ENCODE assay signal across 8 cellular contexts in the genomic region with DNA sequence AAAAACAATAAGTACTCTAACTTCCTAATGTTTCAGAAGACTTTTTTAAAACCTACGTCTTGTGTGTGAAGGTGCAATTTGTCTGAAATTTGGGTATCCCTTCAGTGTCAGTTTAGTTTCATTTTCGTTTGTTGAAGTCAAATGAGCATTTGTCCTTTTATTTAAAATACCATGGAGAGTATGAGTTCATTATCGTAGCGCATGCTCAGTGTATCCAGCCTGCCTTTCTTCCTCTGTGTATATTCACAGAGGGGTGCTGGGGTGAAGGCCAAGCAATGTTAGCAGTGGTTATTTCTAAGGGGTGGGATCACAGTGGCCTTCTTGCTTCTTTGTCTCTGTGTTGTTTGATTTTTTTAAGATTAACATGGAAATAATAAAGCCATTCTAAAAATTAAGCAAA. TPM values are rescaled to one million over a fixed set of nuclear protein-coding genes. Genes with fewer than 3 reads are reported as not detected.
DNase-seq lines count a peak whose midpoint lies in the region; ATAC-seq, FAIRE-seq and TF ChIP-seq lines count a peak whose summit lies in the region.

No MANE protein-coding gene starts in this region.

- no peak for TF ChIP-seq EP300 in upper lobe of left lung (IDR thresholded peaks at IDR 0.05)

- no peak for FAIRE-seq in small intestine (lab: Jason Lieb, UNC)

- H3K27ac ChIP-seq in layer of hippocampus (ENCODE audit: low read depth, low read length) (peak overlapping the region; percentile 66), upper lobe of left lung (peak overlapping the region; percentile 19 to 67 (median 33)), small intestine (ENCODE audit: low read depth in 1 of 2, low read length in 1 of 2) (no peak overlapping the region)

- peak; percentile 58 for DNase-seq in AG10803 (ENCODE audit: low read depth)
- peak; percentile 50 for DNase-seq in amniotic epithelial cell (ENCODE audit: low read depth)
- DNase-seq in upper lobe of left lung, result no peak
- no peak for DNase-seq in small intestine
- DNase-seq in DMS53 (lab: John Stamatoyannopoulos, UW), result no peak
- DNase-seq in cerebellar cortex (ENCODE audit: low spot score), result no peak

- no peak for TF ChIP-seq POLR2A in upper lobe of left lung (IDR thresholded peaks at IDR 0.05)

- H3K27me3 ChIP-seq in layer of hippocampus (ENCODE audit: control insufficient read depth, insufficient read depth, low read length) (no peaks in the 10 kb centered on the region), upper lobe of left lung (no peaks in the 10 kb centered on the region), small intestine (ENCODE audit: control insufficient read depth in 2 of 2, insufficient read depth in 2 of 2, low read length in 2 of 2) (no peaks in the 10 kb centered on the region)

- H3K9me3 ChIP-seq in upper lobe of left lung, result no peaks in the 10 kb centered on the region
- H3K9me3 ChIP-seq in small intestine (ENCODE audit: control insufficient read depth, low read depth), result no peaks in the 10 kb centered on the region

- H3K4me1 ChIP-seq in upper lobe of left lung, result peaks cover 5 to 14% (median 8%) of the 10 kb centered on the region in 4 donors
- no peaks in the 10 kb centered on the region for H3K4me1 ChIP-seq in small intestine (ENCODE audit: control insufficient read depth in 2 of 2, insufficient read depth in 1 of 2, low read depth in 1 of 2, low read length in 1 of 2)

- TF ChIP-seq CTCF in AG10803 (conservative IDR thresholded peaks at IDR 0.05; ENCODE audit: low read length), result no peak
- no peak for TF ChIP-seq CTCF in upper lobe of left lung (IDR thresholded peaks at IDR 0.05)

- peak; percentile 47 for ATAC-seq in HG03175 (IDR thresholded peaks at IDR 0.05; ENCODE audit: unreplicated experiment)
- ATAC-seq in upper lobe of left lung (ENCODE audit: low FRiP score in 2 of 2), result peak; percentile 61 to 64

- WGBS in upper lobe of left lung, 2 donors, result 14 to 15% methylated on average over 4 of the region's 4 CpGs
- WGBS in small intestine, 3 donors, result 33 to 62% (median 60%) methylated on average over 4 of the region's 4 CpGs

- H3K36me3 ChIP-seq in upper lobe of left lung (peaks cover 0 to 2% (median 0%) of the 10 kb centered on the region in 4 donors), small intestine (ENCODE audit: control insufficient read depth in 2 of 2, insufficient read depth in 2 of 2, low read length in 2 of 2) (no peaks in the 10 kb centered on the region)

- H3K4me3 ChIP-seq in AG10803 (ENCODE audit: low read length) (0 out of 2 replicates have a peak overlapping the region, but pooled peaks have one; percentile 3), upper lobe of left lung (peak overlapping the region in 1 of 4 donors; percentile 11), small intestine (ENCODE audit: low read depth in 1 of 2, low read length in 2 of 2) (no peak overlapping the region)

RNA-seq across cellular contexts. Expression of gene CNN3, which starts 43.2 kb away (rescaled TPM):
- total RNA-seq in upper lobe of left lung, result 100 to 1,000 TPM in 5 of 6 donors, 10 to 100 TPM in 1; 60.8 to 209 (median 166) TPM
- polyA plus RNA-seq in small intestine, result 100 to 1,000 TPM in 2 of 3 donors, 10 to 100 TPM in 1; 58.9 to 155 (median 132) TPM

Comparison
In these comparisons a context has a peak if more than half of its experiments do, and no peak if none do; other contexts are left out.
1. DNase-seq: peak in AG10803 (single experiment) and amniotic epithelial cell (single experiment); none in upper lobe of left lung (0 of 2), small intestine (single experiment), DMS53 (single experiment) and cerebellar cortex (single experiment).
2. H3K27ac ChIP-seq: peak in layer of hippocampus (single experiment) and upper lobe of left lung (4 of 4); none in small intestine (0 of 2).